Comparison of ENCODE assay signal across 29 cellular contexts in genomic region chr16:79434771-79435170, GRCh38.
"Had no signal": no experiment of that assay in that cellular context is flagged by ENCODE, and none has a peak within 500 bp of the region (broad histone marks: within the 10 kb centered on the region; RNA-seq: fewer than 3 reads in every experiment).

No MANE protein-coding gene starts in this region.

- H3K36me3 ChIP-seq: esophagus muscularis mucosa, gastroesophageal sphincter, heart right ventricle, left ventricle myocardium inferior, lower lobe of right lung, neutrophil, pancreas, right atrium auricular region, suprapubic skin, transverse colon, vagina had no signal

- H3K4me1 ChIP-seq: foreskin keratinocyte, pancreas had no signal

- H3K4me2 ChIP-seq: smooth muscle cell had no signal

- FAIRE-seq: endothelial cell of umbilical vein, keratinocyte had no signal

- H3K4me3 ChIP-seq: coronary artery, esophagus muscularis mucosa, gastroesophageal sphincter, heart right ventricle, left ventricle myocardium inferior, lower lobe of right lung, mucosa of descending colon, pancreas, right atrium auricular region, smooth muscle cell, suprapubic skin, transverse colon, vagina had no signal

- DNase-seq: dermis blood vessel endothelial cell; effector memory CD4-positive, alpha-beta T cell; foreskin keratinocyte; glutamatergic neuron; heart right ventricle; hippocampal formation; left cardiac atrium; left ventricle myocardium inferior; lower lobe of right lung; mucosa of descending colon; naive B cell; pancreas; stimulated activated CD4-positive, alpha-beta T cell treated with anti-CD3 and anti-CD28 coated beads, Interleukin-12 subunit alpha, Interleukin-12 subunit beta, amount 100 ng/mL, for 4 hours; stimulated activated CD4-positive, alpha-beta T cell treated with anti-CD3 and anti-CD28 coated beads, Interleukin-1b, Interleukin-23, amount 100 ng/mL, for 48 hours; stimulated activated CD4-positive, alpha-beta T cell treated with anti-CD3 and anti-CD28 coated beads, Interleukin-4, amount 100 ng/mL, for 1 hour; stimulated activated CD8-positive, alpha-beta memory T cell treated with anti-CD3 and anti-CD28 coated beads, Interleukin-4, amount 100 ng/mL, for 48 hours; stimulated activated naive CD4-positive, alpha-beta T cell; stimulated activated naive CD8-positive, alpha-beta T cell treated with anti-CD3 and anti-CD28 coated beads, Interleukin-15, amount 100 ng/mL, for 72 hours; transverse colon had no signal

- H3K9me3 ChIP-seq: esophagus muscularis mucosa, gastroesophageal sphincter, heart right ventricle, left ventricle myocardium inferior, lower lobe of right lung, mucosa of descending colon, neutrophil, pancreas, right atrium auricular region, suprapubic skin, transverse colon, vagina had no signal

- H3K27me3 ChIP-seq: esophagus muscularis mucosa, gastroesophageal sphincter, heart right ventricle, neutrophil, pancreas, right atrium auricular region, suprapubic skin, transverse colon, vagina had no signal

- H3K27ac ChIP-seq: coronary artery, esophagus muscularis mucosa, foreskin keratinocyte, gastroesophageal sphincter, heart right ventricle, left ventricle myocardium inferior, lower lobe of right lung, neutrophil, pancreas, right atrium auricular region, suprapubic skin, transverse colon, vagina had no signal
